In genomic region chr12:107320929-107321618, GRCh38 we compare ENCODE assay signal across 8 cellular contexts.
DNase-seq lines count a peak whose midpoint lies in the region; ATAC-seq, FAIRE-seq and TF ChIP-seq lines count a peak whose summit lies in the region.

No MANE protein-coding gene starts in this region.

- no peaks in the 10 kb centered on the region for H3K9me3 Mint-ChIP-seq in T-helper 2 cell treated with Interferon-gamma antibody and Interleukin-4, amounts not matched to agents 5 μg/mL and 100 μg/mL, for 36 hours
- H3K9me3 Mint-ChIP-seq in brain = peaks cover 0 to 4% (median 4%) of the 10 kb centered on the region in 5 experiments

- peaks cover 13% of the 10 kb centered on the region for H3K27me3 Mint-ChIP-seq in T-helper 2 cell treated with Interferon-gamma antibody and Interleukin-4, amounts not matched to agents 5 μg/mL and 100 μg/mL, for 36 hours (ENCODE audit: low read depth)
- H3K27me3 Mint-ChIP-seq in brain = peaks cover 86% of the 10 kb centered on the region

- H3K36me3 ChIP-seq in HEK293 (ENCODE audit: control insufficient read depth in 2 of 2, insufficient read depth in 1 of 2, low read length in 2 of 2) = no peaks in the 10 kb centered on the region
- no peaks in the 10 kb centered on the region for H3K36me3 ChIP-seq in kidney (ENCODE audit: control insufficient read depth in 1 of 2, insufficient read depth in 2 of 2, low read length in 2 of 2)

- peak overlapping the region; percentile 96 for H3K4me3 Mint-ChIP-seq in T-helper 2 cell treated with Interferon-gamma antibody and Interleukin-4, amounts not matched to agents 5 μg/mL and 100 μg/mL, for 36 hours
- H3K4me3 Mint-ChIP-seq in brain = peak overlapping the region; percentile 86 to 98 (median 92)

- no peak for ATAC-seq in GM18517 (IDR thresholded peaks at IDR 0.05; ENCODE audit: unreplicated experiment)
- ATAC-seq in HG02588 (IDR thresholded peaks at IDR 0.05; ENCODE audit: unreplicated experiment) = no peak

- H3K27ac ChIP-seq in HEK293 (ENCODE audit: extremely low read depth, low read depth, low read length) = peak overlapping the region; percentile 25; the same call in 1 of the 2 replicates
- no peak overlapping the region for H3K27ac ChIP-seq in kidney (ENCODE audit: low read depth in 2 of 2, low read length in 2 of 2)

- intact Hi-C loops in kidney (cut with DNase I) = no loop called here

- H3K4me3 ChIP-seq in HEK293 (ENCODE audit: low read depth, low read length) = peak overlapping the region; percentile 66
- H3K4me3 ChIP-seq in kidney (ENCODE audit: low read length in 2 of 2) = peak overlapping the region; percentile 61 to 62

- CTCF ChIA-PET in HEK293 (lab: Yijun Ruan, JAX) = interaction anchor here (0.5 to 1.7 kb wide), 7 partner anchors 81 to 291 kb away, joined by 3 to 10 read pairs (median 4); no protein-coding TSS in a partner anchor

- peaks cover 46% of the 10 kb centered on the region for H3K4me1 Mint-ChIP-seq in T-helper 2 cell treated with Interferon-gamma antibody and Interleukin-4, amounts not matched to agents 5 μg/mL and 100 μg/mL, for 36 hours (ENCODE audit: low read depth)
- peaks cover 25% of the 10 kb centered on the region for H3K4me1 Mint-ChIP-seq in brain

- H3K9me3 ChIP-seq in HEK293 (ENCODE audit: control insufficient read depth, insufficient read depth, low read depth, low read length) (no peaks in the 10 kb centered on the region), kidney (ENCODE audit: control insufficient read depth in 1 of 2, low read length in 2 of 2) (no peaks in the 10 kb centered on the region)

- peak overlapping the region; percentile 97 for H3K27ac Mint-ChIP-seq in T-helper 2 cell treated with Interferon-gamma antibody and Interleukin-4, amounts not matched to agents 5 μg/mL and 100 μg/mL, for 36 hours
- peak overlapping the region in 4 of 5 experiments; percentile 15 to 93 (median 50) for H3K27ac Mint-ChIP-seq in brain

- FAIRE-seq in kidney (lab: Jason Lieb, UNC) = no peak

- peaks cover 8% of the 10 kb centered on the region for H3K36me3 Mint-ChIP-seq in T-helper 2 cell treated with Interferon-gamma antibody and Interleukin-4, amounts not matched to agents 5 μg/mL and 100 μg/mL, for 36 hours (ENCODE audit: low read depth)
- no peaks in the 10 kb centered on the region for H3K36me3 Mint-ChIP-seq in brain

- peak; percentile 84 for DNase-seq in T-helper 2 cell treated with Interferon-gamma antibody and Interleukin-4, amounts not matched to agents 5 μg/mL and 100 μg/mL, for 36 hours (ENCODE audit: low spot score)
- DNase-seq in kidney (no peak), cortex of kidney (lab: John Stamatoyannopoulos, UW) (no peak)
- peak; percentile 40 to 77 (median 42) for DNase-seq in stimulated activated CD4-positive, alpha-beta T cell treated with anti-CD3 and anti-CD28 coated beads, TNF-alpha, amount 100 ng/mL, for 24 hours (ENCODE audit: low read depth in 3 of 3)

- POLR2A ChIA-PET in HEK293 (lab: Yijun Ruan, JAX) = interaction anchor here (0.8 to 1.1 kb wide), 3 partner anchors 12 to 59 kb away, joined by 3 to 4 read pairs (median 3); no protein-coding TSS in a partner anchor

- H3K4me1 ChIP-seq in HEK293 (ENCODE audit: control insufficient read depth, insufficient read depth, low read length) (no peaks in the 10 kb centered on the region), kidney (ENCODE audit: control insufficient read depth in 1 of 2, insufficient read depth in 1 of 2, low read depth in 1 of 2, low read length in 2 of 2) (peaks cover 0 to 16% of the 10 kb centered on the region in 2 donors)

- TF ChIP-seq CTCF in HEK293 (tag by site-specific recombination; IDR thresholded peaks at IDR 0.05) (no peak), brain (conservative IDR thresholded peaks at IDR 0.05) (no peak), kidney (IDR thresholded peaks at IDR 0.05; ENCODE audit: borderline replicate concordance, extremely low read depth, insufficient read depth) (no peak)

- H3K9ac ChIP-seq in kidney (ENCODE audit: low read length in 2 of 2) = peak overlapping the region; percentile 41 to 67

TF ChIP-seq in HEK293, 187 proteins besides CTCF, POLR2A, EP300 and RAD21 (continues in another document):
- TF ChIP-seq PRDM1 (tag by site-specific recombination; IDR thresholded peaks at IDR 0.05) (peak; percentile 6; the same call in 1 of the 2 replicates), ZNF398 (tag by site-specific recombination; IDR thresholded peaks at IDR 0.05) (peak; percentile 56), ZFP69B (tag by site-specific recombination; IDR thresholded peaks at IDR 0.05) (peak; percentile 39; the same call in 1 of the 2 replicates), ZNF626 (tag by site-specific recombination; IDR thresholded peaks at IDR 0.05) (no peak), ZNF600 (tag by site-specific recombination; IDR thresholded peaks at IDR 0.05) (0 out of 2 replicates have a peak, but pooled peaks have one; percentile 20), ZNF157 (tag by site-specific recombination; IDR thresholded peaks at IDR 0.05) (no peak), ZNF324 (tag by site-specific recombination; IDR thresholded peaks at IDR 0.05) (peak; percentile 58), ZBTB8A (tag by site-specific recombination; IDR thresholded peaks at IDR 0.05) (peak; percentile 90), SP2 (tag by site-specific recombination; IDR thresholded peaks at IDR 0.05) (peak; percentile 60), ZNF366 (tag by site-specific recombination; conservative IDR thresholded peaks at IDR 0.05) (0 out of 2 replicates have a peak, but pooled peaks have one; percentile 35), KLF1 (tag by site-specific recombination; IDR thresholded peaks at IDR 0.05) (0 out of 2 replicates have a peak, but pooled peaks have one; percentile 11), ZNF555 (tag by site-specific recombination; conservative IDR thresholded peaks at IDR 0.05) (no peak), ZNF121 (tag by site-specific recombination; IDR thresholded peaks at IDR 0.05) (no peak), SP3 (tag by site-specific recombination; IDR thresholded peaks at IDR 0.05) (peak; percentile 61), KLF17 (tag by site-specific recombination; IDR thresholded peaks at IDR 0.05) (0 out of 2 replicates have a peak, but pooled peaks have one; percentile 51), ZNF280D (tag by site-specific recombination; IDR thresholded peaks at IDR 0.05) (no peak)

Comparison
In these comparisons a context has a peak if more than half of its experiments do, and no peak if none do; other contexts are left out.
1. DNase-seq: peak in T-helper 2 cell treated with Interferon-gamma antibody and Interleukin-4, amounts not matched to agents 5 μg/mL and 100 μg/mL, for 36 hours (single experiment) and stimulated activated CD4-positive, alpha-beta T cell treated with anti-CD3 and anti-CD28 coated beads, TNF-alpha, amount 100 ng/mL, for 24 hours (3 of 3); none in kidney (single experiment) and cortex of kidney (single experiment).